ENCODE assay signal across 23 cellular contexts in genomic region chr1:232528472-232529089, GRCh38.
DNase-seq lines count a peak whose midpoint lies in the region; ATAC-seq and TF ChIP-seq lines count a peak whose summit lies in the region.
"Had no signal": no experiment of that assay in that cellular context is flagged by ENCODE, and none has a peak within 500 bp of the region (broad histone marks: within the 10 kb centered on the region; RNA-seq: fewer than 3 reads in every experiment).

No MANE protein-coding gene starts in this region.

- no peaks in the 10 kb centered on the region for H3K27me3 Mint-ChIP-seq in activated naive CD4-positive, alpha-beta T cell treated with anti-CD3 and anti-CD28 coated beads, Interleukin-2, amount 10 ng/mL, durations not matched to agents 7 days and 5 days
- H3K27me3 Mint-ChIP-seq in T-helper 1 cell treated with Interleukin-12 subunit alpha and Interleukin-12 subunit beta and Interleukin-4 antibody, amounts not matched to agents 30 μg/mL and 1 μg/mL, for 36 hours (ENCODE audit: low read depth) = peaks cover 15% of the 10 kb centered on the region
- H3K27me3 Mint-ChIP-seq in stimulated activated naive CD8-positive, alpha-beta T cell treated with anti-CD3 and anti-CD28 coated beads, Interleukin-15, amount 100 ng/mL, for 72 hours = no peaks in the 10 kb centered on the region
- H3K27me3 Mint-ChIP-seq in GM23338 (ENCODE audit: insufficient read depth, low read depth, poor library complexity) = peaks cover 2% of the 10 kb centered on the region

- peaks cover 3% of the 10 kb centered on the region for H4K20me1 ChIP-seq in GM23338 (replicated peaks; ENCODE audit: insufficient read depth)
- H4K20me1 ChIP-seq: BLaER1 had no signal

- no peak overlapping the region for H3K4me3 Mint-ChIP-seq in activated naive CD4-positive, alpha-beta T cell treated with anti-CD3 and anti-CD28 coated beads, Interleukin-2, amount 10 ng/mL, durations not matched to agents 7 days and 5 days
- peak overlapping the region; percentile 56 for H3K4me3 Mint-ChIP-seq in T-helper 1 cell treated with Interleukin-12 subunit alpha and Interleukin-12 subunit beta and Interleukin-4 antibody, amounts not matched to agents 30 μg/mL and 1 μg/mL, for 36 hours
- H3K4me3 Mint-ChIP-seq in stimulated activated naive CD8-positive, alpha-beta T cell treated with anti-CD3 and anti-CD28 coated beads, Interleukin-15, amount 100 ng/mL, for 72 hours = no peak overlapping the region
- no peak overlapping the region for H3K4me3 Mint-ChIP-seq in GM23338
- H3K4me3 Mint-ChIP-seq: activated naive CD4-positive, alpha-beta T cell treated with anti-CD3 and anti-CD28 coated beads for 36 hours had no signal

- no peak for TF ChIP-seq CTCF in Peyer's patch (IDR thresholded peaks at IDR 0.05)
- no peak for TF ChIP-seq CTCF in GM23338 (conservative IDR thresholded peaks at IDR 0.05; ENCODE audit: low read depth in 2 of 2)

- no peaks in the 10 kb centered on the region for H3K79me2 ChIP-seq in GM23338 (replicated peaks; ENCODE audit: insufficient read depth)

- H3K9me2 ChIP-seq in GM23338 (ENCODE audit: insufficient read depth) = no peaks in the 10 kb centered on the region

- no peak overlapping the region for H3K4me2 ChIP-seq in GM23338
- H3K4me2 ChIP-seq: BLaER1 had no signal

- ATAC-seq in stimulated activated naive CD8-positive, alpha-beta T cell treated with anti-CD3 and anti-CD28 coated beads, Interleukin-15, amount 100 ng/mL, for 72 hours = peak; percentile 56
- no peak for ATAC-seq in GM23338

- H3F3A ChIP-seq in GM23338 (replicated peaks; ENCODE audit: low read depth) = no peaks in the 10 kb centered on the region

- H3K36me3 Mint-ChIP-seq in activated naive CD4-positive, alpha-beta T cell treated with anti-CD3 and anti-CD28 coated beads, Interleukin-2, amount 10 ng/mL, durations not matched to agents 7 days and 5 days = no peaks in the 10 kb centered on the region
- H3K36me3 Mint-ChIP-seq in T-helper 1 cell treated with Interleukin-12 subunit alpha and Interleukin-12 subunit beta and Interleukin-4 antibody, amounts not matched to agents 30 μg/mL and 1 μg/mL, for 36 hours (ENCODE audit: low read depth) = no peaks in the 10 kb centered on the region
- no peaks in the 10 kb centered on the region for H3K36me3 Mint-ChIP-seq in GM23338 (ENCODE audit: low read depth)

- no peaks in the 10 kb centered on the region for H3K27me3 ChIP-seq in Peyer's patch
- no peaks in the 10 kb centered on the region for H3K27me3 ChIP-seq in GM23338 (ENCODE audit: insufficient read depth)
- H3K27me3 ChIP-seq: BLaER1, sigmoid colon had no signal

- no peak for TF ChIP-seq POLR2A in Peyer's patch (IDR thresholded peaks at IDR 0.05)

- no peaks in the 10 kb centered on the region for H3K4me1 ChIP-seq in Peyer's patch
- 0 out of 2 replicates have a peak, but pooled peaks cover 6% of the 10 kb centered on the region for H3K4me1 ChIP-seq in GM23338 (ENCODE audit: insufficient read depth)

- peak overlapping the region; percentile 3 for H3K27ac Mint-ChIP-seq in activated naive CD4-positive, alpha-beta T cell treated with anti-CD3 and anti-CD28 coated beads, Interleukin-2, amount 10 ng/mL, durations not matched to agents 7 days and 5 days
- peak overlapping the region; percentile 74 for H3K27ac Mint-ChIP-seq in T-helper 1 cell treated with Interleukin-12 subunit alpha and Interleukin-12 subunit beta and Interleukin-4 antibody, amounts not matched to agents 30 μg/mL and 1 μg/mL, for 36 hours
- no peak overlapping the region for H3K27ac Mint-ChIP-seq in stimulated activated naive CD8-positive, alpha-beta T cell treated with anti-CD3 and anti-CD28 coated beads, Interleukin-15, amount 100 ng/mL, for 72 hours
- no peak overlapping the region; the same call in 1 of the 2 replicates for H3K27ac Mint-ChIP-seq in GM23338
- H3K27ac Mint-ChIP-seq: activated naive CD4-positive, alpha-beta T cell treated with anti-CD3 and anti-CD28 coated beads for 36 hours had no signal

- CTCF ChIA-PET in activated naive CD4-positive, alpha-beta T cell treated with anti-CD3 and anti-CD28 coated beads, Interleukin-2, amount 10 ng/mL, durations not matched to agents 7 days and 5 days (lab: Charles Lee) = interaction anchor here (1.3 kb wide), 1 partner anchor 99 kb away, joined by 4 read pairs; no protein-coding TSS in a partner anchor

- no peaks in the 10 kb centered on the region for H3K9me3 Mint-ChIP-seq in activated naive CD4-positive, alpha-beta T cell treated with anti-CD3 and anti-CD28 coated beads, Interleukin-2, amount 10 ng/mL, durations not matched to agents 7 days and 5 days
- no peaks in the 10 kb centered on the region for H3K9me3 Mint-ChIP-seq in T-helper 1 cell treated with Interleukin-12 subunit alpha and Interleukin-12 subunit beta and Interleukin-4 antibody, amounts not matched to agents 30 μg/mL and 1 μg/mL, for 36 hours
- no peaks in the 10 kb centered on the region for H3K9me3 Mint-ChIP-seq in stimulated activated naive CD8-positive, alpha-beta T cell treated with anti-CD3 and anti-CD28 coated beads, Interleukin-15, amount 100 ng/mL, for 72 hours
- no peaks in the 10 kb centered on the region for H3K9me3 Mint-ChIP-seq in GM23338
- H3K9me3 Mint-ChIP-seq: activated naive CD4-positive, alpha-beta T cell treated with anti-CD3 and anti-CD28 coated beads for 36 hours had no signal

- no peak for DNase-seq in activated naive CD4-positive, alpha-beta T cell treated with anti-CD3 and anti-CD28 coated beads, Interleukin-2, amount 10 ng/mL, durations not matched to agents 7 days and 5 days
- DNase-seq in activated naive CD4-positive, alpha-beta T cell treated with anti-CD3 and anti-CD28 coated beads, Interleukin-2, amount 50 U/mL, for 16 hours = no peak
- DNase-seq in epithelial cell of prostate (ENCODE audit: low read depth, low spot score) (no peak), Peyer's patch (no peak), GM23338 (ENCODE audit: low spot score) (no peak), substantia nigra (lab: John Stamatoyannopoulos, UW) (no peak)
- no peak for DNase-seq in stimulated activated naive CD8-positive, alpha-beta T cell treated with anti-CD3 and anti-CD28 coated beads, Interleukin-15, amount 100 ng/mL, for 72 hours
- DNase-seq: ACHN; activated CD4-positive, CD25-positive, alpha-beta regulatory T cell treated with anti-CD3 and anti-CD28 coated beads, Interleukin-2, amount 50 U/mL, for 72 hours; activated naive CD4-positive, alpha-beta T cell treated with anti-CD3 and anti-CD28 coated beads for 36 hours; anterior cingulate cortex; DMS 273 treated with DMSO at 0.1 percent for 48 hours; erythroblast; foreskin melanocyte; hippocampal formation; Karpas-422; left ventricle myocardium inferior; NCI-H187; NCI-H69; Right ventricle myocardium superior; sigmoid colon had no signal

- H3K27ac ChIP-seq in epithelial cell of prostate (peak overlapping the region; percentile 65), Peyer's patch (no peak overlapping the region), GM23338 (ENCODE audit: low read depth) (no peak overlapping the region), substantia nigra (ENCODE audit: low read depth, low read length, poor library complexity, severe bottlenecking) (no peak overlapping the region)
- H3K27ac ChIP-seq: BLaER1, left ventricle myocardium inferior, sigmoid colon had no signal

- H3K36me3 ChIP-seq in Peyer's patch (no peaks in the 10 kb centered on the region), GM23338 (ENCODE audit: insufficient read depth) (no peaks in the 10 kb centered on the region)
- H3K36me3 ChIP-seq: BLaER1, left ventricle myocardium inferior, sigmoid colon had no signal

- peaks cover 9% of the 10 kb centered on the region for H3K4me1 Mint-ChIP-seq in activated naive CD4-positive, alpha-beta T cell treated with anti-CD3 and anti-CD28 coated beads, Interleukin-2, amount 10 ng/mL, durations not matched to agents 7 days and 5 days
- peaks cover 18% of the 10 kb centered on the region for H3K4me1 Mint-ChIP-seq in T-helper 1 cell treated with Interleukin-12 subunit alpha and Interleukin-12 subunit beta and Interleukin-4 antibody, amounts not matched to agents 30 μg/mL and 1 μg/mL, for 36 hours (ENCODE audit: low read depth)
- peaks cover 8% of the 10 kb centered on the region for H3K4me1 Mint-ChIP-seq in stimulated activated naive CD8-positive, alpha-beta T cell treated with anti-CD3 and anti-CD28 coated beads, Interleukin-15, amount 100 ng/mL, for 72 hours
- H3K4me1 Mint-ChIP-seq in GM23338 = peaks cover 7% of the 10 kb centered on the region; the same call in 2 of the 3 replicates

- H3K4me3 ChIP-seq in Peyer's patch (no peak overlapping the region), GM23338 (no peak overlapping the region)
- H3K4me3 ChIP-seq: BLaER1, left ventricle myocardium inferior, sigmoid colon had no signal

- no peak overlapping the region for H2AFZ ChIP-seq in GM23338

- no peaks in the 10 kb centered on the region for H3K9me3 ChIP-seq in Peyer's patch
- H3K9me3 ChIP-seq: BLaER1, left ventricle myocardium inferior, sigmoid colon had no signal

TF ChIP-seq in GM23338, 12 proteins besides CTCF, POLR2A, EP300 and RAD21 (continues in another document):
- TF ChIP-seq EZH2 (IDR thresholded peaks at IDR 0.05; ENCODE audit: low read depth, unreplicated experiment) (no peak), REST (IDR thresholded peaks at IDR 0.05; ENCODE audit: unreplicated experiment) (no peak), CREB1 (CRISPR knock-in tag; IDR thresholded peaks at IDR 0.05; ENCODE audit: low read depth) (no peak), POLR2AphosphoS5 (IDR thresholded peaks at IDR 0.05; ENCODE audit: low read depth) (no peak), ZNF114 (CRISPR knock-in tag; IDR thresholded peaks at IDR 0.05) (no peak)

Comparison
In these comparisons a context has a peak if more than half of its experiments do, and no peak if none do; other contexts are left out.
1. H3K27ac Mint-ChIP-seq: peak in activated naive CD4-positive, alpha-beta T cell treated with anti-CD3 and anti-CD28 coated beads, Interleukin-2, amount 10 ng/mL, durations not matched to agents 7 days and 5 days (single experiment) and T-helper 1 cell treated with Interleukin-12 subunit alpha and Interleukin-12 subunit beta and Interleukin-4 antibody, amounts not matched to agents 30 μg/mL and 1 μg/mL, for 36 hours (single experiment); none in stimulated activated naive CD8-positive, alpha-beta T cell treated with anti-CD3 and anti-CD28 coated beads, Interleukin-15, amount 100 ng/mL, for 72 hours (0 of 2) and GM23338 (single experiment).